8 cellular contexts compared by ENCODE assay signal in genomic region chr1:28736450-28737244, GRCh38. TPM values are rescaled to one million over a fixed set of nuclear protein-coding genes. Genes with fewer than 3 reads are reported as not detected.
DNase-seq lines count a peak whose midpoint lies in the region; ATAC-seq and TF ChIP-seq lines count a peak whose summit lies in the region.

Gene YTHDF2, plus strand, starts transcription at chr1:28736940. Its CDS starts 181 bp downstream, at chr1:28737121.

- H2AK5ac ChIP-seq in trophoblast cell (ENCODE audit: low read length) = peak within 1 kb of the TSS; percentile 21

- peaks cover 27% of the 10 kb centered on the region for H3K36me3 ChIP-seq in cardiac muscle cell
- H3K36me3 ChIP-seq in trophoblast cell (ENCODE audit: control insufficient read depth in 1 of 2, insufficient read depth in 2 of 2, low read length in 2 of 2) = peaks cover 15 to 16% of the 10 kb centered on the region in 2 experiments
- H3K36me3 ChIP-seq in transverse colon = peaks cover 0 to 19% (median 8%) of the 10 kb centered on the region in 4 donors

- DNase-seq in NCI-H1417 (lab: John Stamatoyannopoulos, UW) = peak; percentile 97 to 98 (median 97)
- peak; percentile 67 to 90 for DNase-seq in SW 1271 (lab: John Stamatoyannopoulos, UW)
- DNase-seq in activated naive CD8-positive, alpha-beta T cell treated with anti-CD3 and anti-CD28 coated beads, Interleukin-2, amount 50 U/mL, for 24 hours = peak; percentile 99
- peak; percentile 99 for DNase-seq in cardiac muscle cell (ENCODE audit: low read depth in 1 of 2, low spot score in 1 of 2)
- DNase-seq in trophoblast cell = peak; percentile 96 to 97
- peak; percentile 98 for DNase-seq in transverse colon

- H3K14ac ChIP-seq in trophoblast cell (ENCODE audit: low read length) = peak within 1 kb of the TSS; percentile 85

- H2BK12ac ChIP-seq in trophoblast cell (ENCODE audit: low read length) = no peak within 1 kb of the TSS

- no peak within 1 kb of the TSS for H3K23ac ChIP-seq in trophoblast cell (ENCODE audit: low read length)

- H3K9ac ChIP-seq in trophoblast cell (ENCODE audit: low read length) = peak within 1 kb of the TSS; percentile 98

- H3K36me3 Mint-ChIP-seq in activated naive CD8-positive, alpha-beta T cell treated with anti-CD3 and anti-CD28 coated beads, Interleukin-2, amount 50 U/mL, for 24 hours (ENCODE audit: low read depth) = peaks cover 33% of the 10 kb centered on the region

- TF ChIP-seq EP300 in transverse colon (IDR thresholded peaks at IDR 0.05; ENCODE audit: low read depth) = no peak

- H3K27ac Mint-ChIP-seq in activated naive CD8-positive, alpha-beta T cell treated with anti-CD3 and anti-CD28 coated beads, Interleukin-2, amount 50 U/mL, for 24 hours = peak within 1 kb of the TSS; percentile 99

- no peaks in the 10 kb centered on the region for H3K27me3 Mint-ChIP-seq in activated naive CD8-positive, alpha-beta T cell treated with anti-CD3 and anti-CD28 coated beads, Interleukin-2, amount 50 U/mL, for 24 hours

- H4K8ac ChIP-seq in trophoblast cell (ENCODE audit: low read depth, low read length) = peak within 1 kb of the TSS; percentile 75

- H4K91ac ChIP-seq in trophoblast cell (ENCODE audit: low read depth, low read length) = peak within 1 kb of the TSS; percentile 96

- peak within 1 kb of the TSS; percentile 65 for H4K12ac ChIP-seq in trophoblast cell (ENCODE audit: low read depth, low read length)

- H3K18ac ChIP-seq in trophoblast cell (ENCODE audit: low read length) = peak within 1 kb of the TSS; percentile 95

- H3K4me2 ChIP-seq in trophoblast cell (ENCODE audit: low read length) = peak within 1 kb of the TSS; percentile 97

- H3K9me3 ChIP-seq in cardiac muscle cell (ENCODE audit: low read depth) (no peaks in the 10 kb centered on the region), trophoblast cell (ENCODE audit: insufficient read depth, low read depth, low read length) (no peaks in the 10 kb centered on the region), transverse colon (no peaks in the 10 kb centered on the region)

- intact Hi-C loops in transverse colon (cut with DNase I; ENCODE audit: low total_unique reads) = no loop called here

- peaks cover 26% of the 10 kb centered on the region for H3K79me2 ChIP-seq in trophoblast cell (ENCODE audit: control insufficient read depth, insufficient read depth, low read length, poor library complexity)

- peaks cover 27% of the 10 kb centered on the region for H3K79me1 ChIP-seq in trophoblast cell (ENCODE audit: low read length)

- no peaks in the 10 kb centered on the region for H3K27me3 ChIP-seq in cardiac muscle cell
- H3K27me3 ChIP-seq in trophoblast cell (ENCODE audit: insufficient read depth, low read length) = no peaks in the 10 kb centered on the region
- H3K27me3 ChIP-seq in transverse colon = no peaks in the 10 kb centered on the region

- in situ Hi-C loops in transverse colon (cut with MboI; ENCODE audit: low pct_ligation_motif_present in 1 of 4, low pct_unique_long_range_greater_than_20kb in 1 of 4, low sequenced_read_pairs in 3 of 4) = no loop called here

- H3K4ac ChIP-seq in trophoblast cell (ENCODE audit: low read depth, low read length) = peak within 1 kb of the TSS; percentile 89

- peaks cover 21% of the 10 kb centered on the region for H3K4me1 ChIP-seq in cardiac muscle cell (ENCODE audit: low read depth)
- H3K4me1 ChIP-seq in trophoblast cell (ENCODE audit: control insufficient read depth in 1 of 2, insufficient read depth in 2 of 2, low read length in 2 of 2) = peaks cover 3% of the 10 kb centered on the region in 2 experiments
- H3K4me1 ChIP-seq in transverse colon = peaks cover 16 to 60% (median 26%) of the 10 kb centered on the region in 4 donors

- peak within 1 kb of the TSS; percentile 84 for H2BK5ac ChIP-seq in trophoblast cell (ENCODE audit: low read depth, low read length, poor library complexity)

- no peaks in the 10 kb centered on the region for H3K9me3 Mint-ChIP-seq in activated naive CD8-positive, alpha-beta T cell treated with anti-CD3 and anti-CD28 coated beads, Interleukin-2, amount 50 U/mL, for 24 hours

- H3K27ac ChIP-seq in cardiac muscle cell (peak within 1 kb of the TSS; percentile 99), trophoblast cell (ENCODE audit: low read depth, low read length) (peak within 1 kb of the TSS; percentile 93), transverse colon (peak within 1 kb of the TSS; percentile 95 to 99 (median 99))

- WGBS in trophoblast cell (ENCODE audit: extremely low coverage, insufficient coverage, insufficient read length) = no CpG with 5 or more reads among the region's 83 CpGs
- WGBS in transverse colon (ENCODE audit: low coverage in 1 of 2), 2 donors = 0% methylated on average over 62 of the region's 83 CpGs; no CpG with 5 or more reads in 1 of the 2 donors

- H2BK120ac ChIP-seq in trophoblast cell (ENCODE audit: insufficient read depth, low read length, poor library complexity) = peak within 1 kb of the TSS; percentile 86

- H3K4me3 ChIP-seq in cardiac muscle cell = peak within 1 kb of the TSS; percentile 91
- H3K4me3 ChIP-seq in trophoblast cell (ENCODE audit: low read depth, low read length) = peak within 1 kb of the TSS; percentile 90
- H3K4me3 ChIP-seq in transverse colon = peak within 1 kb of the TSS; percentile 65 to 96 (median 95)

- TF ChIP-seq CTCF in GM12872 (IDR thresholded peaks at IDR 0.05; ENCODE audit: insufficient read depth, low read depth, low read length) = peak; percentile 84
- TF ChIP-seq CTCF in cardiac muscle cell (IDR thresholded peaks at IDR 0.05; ENCODE audit: low read depth, low read length) = peak; percentile 86
- TF ChIP-seq CTCF in transverse colon (IDR thresholded peaks at IDR 0.05) = peak; percentile 82 to 98 (median 91)

- peak; percentile 94 for TF ChIP-seq POLR2A in transverse colon (IDR thresholded peaks at IDR 0.05)

- H3K4me1 Mint-ChIP-seq in activated naive CD8-positive, alpha-beta T cell treated with anti-CD3 and anti-CD28 coated beads, Interleukin-2, amount 50 U/mL, for 24 hours = peaks cover 47% of the 10 kb centered on the region

- peak; percentile 92 for ATAC-seq in HG02759 (IDR thresholded peaks at IDR 0.05; ENCODE audit: unreplicated experiment)
- ATAC-seq in activated naive CD8-positive, alpha-beta T cell treated with anti-CD3 and anti-CD28 coated beads, Interleukin-2, amount 50 U/mL, for 24 hours = peak; percentile 95

- H2AFZ ChIP-seq in trophoblast cell (ENCODE audit: insufficient read depth, low read length, poor library complexity) = peak within 1 kb of the TSS; percentile 38

- H3K4me3 Mint-ChIP-seq in activated naive CD8-positive, alpha-beta T cell treated with anti-CD3 and anti-CD28 coated beads, Interleukin-2, amount 50 U/mL, for 24 hours = peak within 1 kb of the TSS; percentile 99

RNA-seq across cellular contexts. Expression of gene YTHDF2, which starts in this region (rescaled TPM):
- total RNA-seq in cardiac muscle cell = 53.7 and 62.8 TPM in 2 replicates
- polyA plus RNA-seq in cardiac muscle cell = 84.0 and 88.1 TPM in 2 replicates
- polyA plus RNA-seq in trophoblast cell (2013) = 150 and 158 TPM in 2 replicates
- 10 to 100 TPM; 33.2 to 56.1 (median 45.8) TPM for total RNA-seq in transverse colon

Comparison
In these comparisons a context has a peak if more than half of its experiments do, and no peak if none do; other contexts are left out.
1. Peak in every context shown above with its lines: DNase-seq, ATAC-seq, H3K4me3 ChIP-seq and H3K27ac ChIP-seq.